8 cellular contexts compared by ENCODE assay signal in genomic region chr5:155004138-155004744, GRCh38. TPM values are rescaled to one million over a fixed set of nuclear protein-coding genes. Genes with fewer than 3 reads are reported as not detected.
A peak's percentile ranks its signal among the peaks of the same experiment; 100 is the strongest.
DNase-seq lines count a peak whose midpoint lies in the region; ATAC-seq and TF ChIP-seq lines count a peak whose summit lies in the region.

No MANE protein-coding gene starts in this region.

- peaks cover 3% of the 10 kb centered on the region for H3K9me3 Mint-ChIP-seq in glutamatergic neuron (ENCODE audit: unreplicated experiment)
- no peaks in the 10 kb centered on the region for H3K9me3 Mint-ChIP-seq in stimulated activated effector memory CD8-positive, alpha-beta T cell treated with anti-CD3 and anti-CD28 coated beads, Interleukin-12 subunit alpha, Interleukin-12 subunit beta, amount 100 ng/mL, for 72 hours

- in situ Hi-C loops in SK-MEL-5 (cut with HindIII; ENCODE audit: low pct_unique_long_range_greater_than_20kb, low sequenced_read_pairs), result no loop called here

- H3K27me3 Mint-ChIP-seq in glutamatergic neuron (ENCODE audit: unreplicated experiment), result peaks cover 4% of the 10 kb centered on the region

- H3K4me1 Mint-ChIP-seq in glutamatergic neuron (ENCODE audit: low read depth, unreplicated experiment), result no peaks in the 10 kb centered on the region
- no peaks in the 10 kb centered on the region for H3K4me1 Mint-ChIP-seq in stimulated activated effector memory CD8-positive, alpha-beta T cell treated with anti-CD3 and anti-CD28 coated beads, Interleukin-12 subunit alpha, Interleukin-12 subunit beta, amount 100 ng/mL, for 72 hours

- peak; percentile 61 for ATAC-seq in stimulated activated effector memory CD8-positive, alpha-beta T cell treated with anti-CD3 and anti-CD28 coated beads, Interleukin-12 subunit alpha, Interleukin-12 subunit beta, amount 100 ng/mL, for 72 hours
- ATAC-seq in HG03469 (IDR thresholded peaks at IDR 0.05; ENCODE audit: unreplicated experiment) (no peak), GM18867 (IDR thresholded peaks at IDR 0.05; ENCODE audit: unreplicated experiment) (no peak)

- TF ChIP-seq CTCF in glutamatergic neuron (IDR thresholded peaks at IDR 0.05; ENCODE audit: partially characterized antibody, unreplicated experiment), result no peak

- no peaks in the 10 kb centered on the region for H3K36me3 Mint-ChIP-seq in glutamatergic neuron (ENCODE audit: unreplicated experiment)
- no peaks in the 10 kb centered on the region for H3K36me3 Mint-ChIP-seq in stimulated activated effector memory CD8-positive, alpha-beta T cell treated with anti-CD3 and anti-CD28 coated beads, Interleukin-12 subunit alpha, Interleukin-12 subunit beta, amount 100 ng/mL, for 72 hours

- peak; percentile 9 for DNase-seq in activated naive CD4-positive, alpha-beta T cell treated with Interleukin-2 at 50 U/mL for 16 hours
- DNase-seq in activated naive CD4-positive, alpha-beta T cell (lab: John Stamatoyannopoulos, UW), result no peak
- DNase-seq in SK-MEL-5 (ENCODE audit: low read depth, low spot score), result peak; percentile 67
- DNase-seq in glutamatergic neuron, result peak; percentile 25
- peak; percentile 3 to 54 for DNase-seq in stimulated activated effector memory CD8-positive, alpha-beta T cell treated with anti-CD3 and anti-CD28 coated beads, Interleukin-12 subunit alpha, Interleukin-12 subunit beta, amount 100 ng/mL, for 72 hours (ENCODE audit: low spot score in 2 of 2)
- no peak for DNase-seq in iPS-NIHi11 (ENCODE audit: low spot score)

- no peak overlapping the region for H3K4me3 Mint-ChIP-seq in glutamatergic neuron (ENCODE audit: unreplicated experiment)
- H3K4me3 Mint-ChIP-seq in stimulated activated effector memory CD8-positive, alpha-beta T cell treated with anti-CD3 and anti-CD28 coated beads, Interleukin-12 subunit alpha, Interleukin-12 subunit beta, amount 100 ng/mL, for 72 hours, result no peak overlapping the region

- no peak overlapping the region for H3K27ac Mint-ChIP-seq in glutamatergic neuron (ENCODE audit: unreplicated experiment)
- H3K27ac Mint-ChIP-seq in stimulated activated effector memory CD8-positive, alpha-beta T cell treated with anti-CD3 and anti-CD28 coated beads, Interleukin-12 subunit alpha, Interleukin-12 subunit beta, amount 100 ng/mL, for 72 hours, result no peak overlapping the region

RNA-seq across cellular contexts. Expression of gene KIF4B, which starts 9.3 kb away (rescaled TPM):
- not detected in 2 replicates for total RNA-seq in SK-MEL-5 (2014; rRNA removed; shearing (Covaris generic))
- not detected in 2 replicates for polyA plus RNA-seq in SK-MEL-5 (2015; cell fraction: cytosol; rRNA removed)
- not detected in 2 replicates for polyA plus RNA-seq in SK-MEL-5 (2015; cell fraction: nucleus; rRNA removed)
- not detected for total RNA-seq in glutamatergic neuron (ENCODE audit: unreplicated experiment)

Comparison
In these comparisons a context has a peak if more than half of its experiments do, and no peak if none do; other contexts are left out.
1. DNase-seq: peak in activated naive CD4-positive, alpha-beta T cell treated with Interleukin-2 at 50 U/mL for 16 hours (single experiment), SK-MEL-5 (single experiment), glutamatergic neuron (single experiment) and stimulated activated effector memory CD8-positive, alpha-beta T cell treated with anti-CD3 and anti-CD28 coated beads, Interleukin-12 subunit alpha, Interleukin-12 subunit beta, amount 100 ng/mL, for 72 hours (2 of 2); none in activated naive CD4-positive, alpha-beta T cell (0 of 4) and iPS-NIHi11 (single experiment).